ENCODE assay signal across 2 cellular contexts in the genomic region with DNA sequence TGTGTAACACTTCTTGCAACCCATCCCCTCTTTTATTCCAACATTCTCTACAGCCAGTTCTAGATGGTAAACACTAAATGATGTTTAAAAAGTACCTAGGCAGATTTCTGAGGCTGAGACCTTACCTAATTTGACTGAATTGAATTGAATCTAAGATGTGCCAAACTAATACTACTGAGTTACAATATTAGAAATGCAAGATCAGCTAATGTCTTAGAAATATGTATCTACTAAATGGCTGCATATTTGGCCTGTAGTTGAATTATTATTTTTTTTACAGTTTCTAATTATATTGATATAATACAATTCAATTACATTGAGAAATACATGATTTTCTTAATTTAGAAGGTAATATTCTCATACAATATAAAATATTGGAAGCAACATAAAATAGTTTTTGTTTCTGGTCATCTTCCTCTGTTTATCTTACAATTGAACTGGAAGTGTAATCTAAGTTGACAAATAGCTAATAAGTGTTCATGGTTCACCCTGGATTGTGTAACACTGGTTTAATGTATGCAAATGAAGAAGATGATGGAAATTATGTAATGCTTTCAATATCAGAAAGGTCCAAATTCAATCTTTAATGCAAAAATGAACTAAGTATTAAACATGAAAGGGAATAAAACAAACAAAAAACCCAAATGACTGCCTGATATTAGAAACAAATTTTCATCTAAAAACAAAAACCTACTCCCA.
TF ChIP-seq lines count a peak whose summit lies in the region.

No MANE protein-coding gene starts in this region.

TF ChIP-seq in IMR-90, 13 proteins besides CTCF, POLR2A, EP300 and RAD21:
- TF ChIP-seq CEBPB (IDR thresholded peaks at IDR 0.05; ENCODE audit: low read depth, low read length) (peak; percentile 40; the same call in 1 of the 2 replicates), MAFK (IDR thresholded peaks at IDR 0.05; ENCODE audit: low read depth, low read length) (peak; percentile 8; the same call in 1 of the 2 replicates)
- TF ChIP-seq, protein P1, sequence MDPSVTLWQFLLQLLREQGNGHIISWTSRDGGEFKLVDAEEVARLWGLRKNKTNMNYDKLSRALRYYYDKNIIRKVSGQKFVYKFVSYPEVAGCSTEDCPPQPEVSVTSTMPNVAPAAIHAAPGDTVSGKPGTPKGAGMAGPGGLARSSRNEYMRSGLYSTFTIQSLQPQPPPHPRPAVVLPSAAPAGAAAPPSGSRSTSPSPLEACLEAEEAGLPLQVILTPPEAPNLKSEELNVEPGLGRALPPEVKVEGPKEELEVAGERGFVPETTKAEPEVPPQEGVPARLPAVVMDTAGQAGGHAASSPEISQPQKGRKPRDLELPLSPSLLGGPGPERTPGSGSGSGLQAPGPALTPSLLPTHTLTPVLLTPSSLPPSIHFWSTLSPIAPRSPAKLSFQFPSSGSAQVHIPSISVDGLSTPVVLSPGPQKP (IDR thresholded peaks at IDR 0.05; ENCODE audit: borderline replicate concordance, low read depth, low read length), result no peak

TF ChIP-seq in K562, 482 proteins besides CTCF, POLR2A, EP300 and RAD21:
- TF ChIP-seq CEBPB (tag; IDR thresholded peaks at IDR 0.05), result peak; percentile 57
- TF ChIP-seq, protein P2, sequence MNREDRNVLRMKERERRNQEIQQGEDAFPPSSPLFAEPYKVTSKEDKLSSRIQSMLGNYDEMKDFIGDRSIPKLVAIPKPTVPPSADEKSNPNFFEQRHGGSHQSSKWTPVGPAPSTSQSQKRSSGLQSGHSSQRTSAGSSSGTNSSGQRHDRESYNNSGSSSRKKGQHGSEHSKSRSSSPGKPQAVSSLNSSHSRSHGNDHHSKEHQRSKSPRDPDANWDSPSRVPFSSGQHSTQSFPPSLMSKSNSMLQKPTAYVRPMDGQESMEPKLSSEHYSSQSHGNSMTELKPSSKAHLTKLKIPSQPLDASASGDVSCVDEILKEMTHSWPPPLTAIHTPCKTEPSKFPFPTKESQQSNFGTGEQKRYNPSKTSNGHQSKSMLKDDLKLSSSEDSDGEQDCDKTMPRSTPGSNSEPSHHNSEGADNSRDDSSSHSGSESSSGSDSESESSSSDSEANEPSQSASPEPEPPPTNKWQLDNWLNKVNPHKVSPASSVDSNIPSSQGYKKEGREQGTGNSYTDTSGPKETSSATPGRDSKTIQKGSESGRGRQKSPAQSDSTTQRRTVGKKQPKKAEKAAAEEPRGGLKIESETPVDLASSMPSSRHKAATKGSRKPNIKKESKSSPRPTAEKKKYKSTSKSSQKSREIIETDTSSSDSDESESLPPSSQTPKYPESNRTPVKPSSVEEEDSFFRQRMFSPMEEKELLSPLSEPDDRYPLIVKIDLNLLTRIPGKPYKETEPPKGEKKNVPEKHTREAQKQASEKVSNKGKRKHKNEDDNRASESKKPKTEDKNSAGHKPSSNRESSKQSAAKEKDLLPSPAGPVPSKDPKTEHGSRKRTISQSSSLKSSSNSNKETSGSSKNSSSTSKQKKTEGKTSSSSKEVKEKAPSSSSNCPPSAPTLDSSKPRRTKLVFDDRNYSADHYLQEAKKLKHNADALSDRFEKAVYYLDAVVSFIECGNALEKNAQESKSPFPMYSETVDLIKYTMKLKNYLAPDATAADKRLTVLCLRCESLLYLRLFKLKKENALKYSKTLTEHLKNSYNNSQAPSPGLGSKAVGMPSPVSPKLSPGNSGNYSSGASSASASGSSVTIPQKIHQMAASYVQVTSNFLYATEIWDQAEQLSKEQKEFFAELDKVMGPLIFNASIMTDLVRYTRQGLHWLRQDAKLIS (CRISPR knock-in tag; IDR thresholded peaks at IDR 0.05), result no peak
- TF ChIP-seq C11orf30 (IDR thresholded peaks at IDR 0.05; ENCODE audit: low read depth), result peak; percentile 43; the same call in 1 of the 2 replicates
- TF ChIP-seq ZKSCAN1 (IDR thresholded peaks at IDR 0.05; ENCODE audit: low read depth, low read length), result no peak
- TF ChIP-seq NCOR1 (IDR thresholded peaks at IDR 0.05), result no peak
- TF ChIP-seq CHD1 (IDR thresholded peaks at IDR 0.05; ENCODE audit: low read length), result no peak
- TF ChIP-seq EP400 (IDR thresholded peaks at IDR 0.05), result peak; percentile 18; the same call in 1 of the 2 replicates
- peak; percentile 60; the same call in 1 of the 2 replicates for TF ChIP-seq ZNF316 (IDR thresholded peaks at IDR 0.05)
- TF ChIP-seq MAFF (IDR thresholded peaks at IDR 0.05; ENCODE audit: low read length), result peak; percentile 4; the same call in 1 of the 2 replicates
- TF ChIP-seq CREM (IDR thresholded peaks at IDR 0.05; ENCODE audit: low read depth), result no peak
TF ChIP-seq in K562: peak in this region for 5.
